Comparison of ENCODE assay signal across 9 cellular contexts in the genomic region with DNA sequence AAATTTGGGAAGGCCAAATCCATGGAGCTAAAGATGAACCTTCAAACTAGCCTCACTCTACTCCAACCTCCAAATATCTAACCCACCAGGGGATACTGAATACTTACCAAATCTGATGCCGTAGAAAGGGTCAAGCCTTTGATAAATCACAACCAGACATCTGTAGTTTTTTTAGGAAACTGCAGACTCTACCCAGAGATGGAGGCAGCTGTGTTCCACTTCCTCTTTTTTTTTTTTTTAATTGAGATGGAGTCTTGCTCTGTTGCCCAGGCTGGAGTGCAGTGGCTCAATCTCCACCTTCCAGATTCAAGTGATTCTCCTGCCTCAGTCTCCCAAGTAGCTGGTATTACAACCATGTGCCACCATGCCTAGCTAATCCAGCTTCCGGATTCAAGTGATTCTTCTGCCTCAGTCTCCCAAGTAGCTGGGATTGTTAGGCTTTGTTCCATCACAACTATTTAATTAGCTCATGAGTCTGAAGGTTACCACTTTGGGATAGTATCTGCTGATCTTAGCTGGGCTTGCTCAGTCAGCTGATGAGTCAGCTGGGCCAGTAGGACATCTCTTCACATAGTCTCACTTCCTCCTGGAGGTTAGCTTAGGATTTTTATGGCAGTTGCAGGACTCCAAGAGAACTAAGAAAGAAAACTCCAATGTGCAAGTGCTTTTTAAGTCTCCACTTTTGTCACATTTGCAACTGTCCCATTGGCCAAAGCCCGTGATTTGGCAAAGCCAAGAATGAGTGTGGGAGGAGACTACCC. TPM values are rescaled to one million over a fixed set of nuclear protein-coding genes. Genes with fewer than 3 reads are reported as not detected.
DNase-seq lines count a peak whose midpoint lies in the region; ATAC-seq and TF ChIP-seq lines count a peak whose summit lies in the region.
"Had no signal": no experiment of that assay in that cellular context is flagged by ENCODE, and none has a peak within 500 bp of the region (broad histone marks: within the 10 kb centered on the region; RNA-seq: fewer than 3 reads in every experiment).

No MANE protein-coding gene starts in this region.

- no peak for TF ChIP-seq CTCF in gastroesophageal sphincter (IDR thresholded peaks at IDR 0.05)

- H3K36me3 ChIP-seq in gastroesophageal sphincter, result no peaks in the 10 kb centered on the region

- peak; percentile 91 for ATAC-seq in GM18508 (IDR thresholded peaks at IDR 0.05; ENCODE audit: insufficient read depth, unreplicated experiment)
- ATAC-seq in gastroesophageal sphincter, result peak; percentile 46

- no peaks in the 10 kb centered on the region for H3K4me1 ChIP-seq in gastroesophageal sphincter

- no peak overlapping the region for H3K27ac ChIP-seq in gastroesophageal sphincter

- 71 to 72% methylated on average over 1 to 2 of the region's 3 CpGs for WGBS in gastroesophageal sphincter (ENCODE audit: low coverage in 1 of 2), 2 donors

- no peak for TF ChIP-seq POLR2A in gastroesophageal sphincter (IDR thresholded peaks at IDR 0.05)

- peaks cover 0 to 10% (median 0%) of the 10 kb centered on the region in 3 donors for H3K9me3 ChIP-seq in gastroesophageal sphincter

- DNase-seq in HCEC 1CT (peak; percentile 27), HT-29 (ENCODE audit: low spot score) (peak; percentile 33), C1 segment of cervical spinal cord (lab: John Stamatoyannopoulos, UW) (no peak), middle frontal gyrus (ENCODE audit: extremely low spot score, low spot score) (no peak), NCI-H187 (lab: John Stamatoyannopoulos, UW) (no peak)
- DNase-seq in activated naive CD4-positive, alpha-beta T cell treated with anti-CD3 and anti-CD28 coated beads, Interleukin-2, amount 50 U/mL, for 16 hours, result no peak
- DNase-seq: amniotic stem cell had no signal

- no peaks in the 10 kb centered on the region for H3K27me3 ChIP-seq in gastroesophageal sphincter

- no peak overlapping the region for H3K4me3 ChIP-seq in gastroesophageal sphincter

- TF ChIP-seq EP300 in gastroesophageal sphincter (IDR thresholded peaks at IDR 0.05), result no peak

RNA-seq across cellular contexts. Expression of gene FRK, which starts 13.3 kb away (rescaled TPM):
- 2.0 and 2.1 TPM in 2 replicates for total RNA-seq in HT-29 (2014; rRNA removed; shearing (Covaris generic))
- total RNA-seq in gastroesophageal sphincter, result 1 to 10 TPM in 3 of 4 donors, under 1 TPM in 1; 0.42 to 1.9 (median 1.3) TPM

RNA-seq across cellular contexts. Expression of gene NT5DC1, which starts 53.3 kb away (rescaled TPM):
- total RNA-seq in HT-29 (2014; rRNA removed; shearing (Covaris generic)), result 9.4 and 20.5 TPM in 2 replicates
- 10 to 100 TPM in 2 of 4 donors, 1 to 10 TPM in 2; 7.1 to 17.4 (median 12.6) TPM for total RNA-seq in gastroesophageal sphincter

Comparison
In these comparisons a context has a peak if more than half of its experiments do, and no peak if none do; other contexts are left out.
1. DNase-seq: peak in HCEC 1CT (single experiment) and HT-29 (single experiment); none in C1 segment of cervical spinal cord (0 of 14), middle frontal gyrus (single experiment), NCI-H187 (0 of 2) and activated naive CD4-positive, alpha-beta T cell treated with anti-CD3 and anti-CD28 coated beads, Interleukin-2, amount 50 U/mL, for 16 hours (single experiment).